In genomic region chr16:4327386-4327781, GRCh38 we compare ENCODE assay signal across 1 cellular context.
TF ChIP-seq lines count a peak whose summit lies in the region.

No MANE protein-coding gene starts in this region.

TF ChIP-seq in HepG2, 621 proteins besides CTCF, POLR2A, EP300 and RAD21:
- TF ChIP-seq MZF1 (CRISPR knock-in tag; IDR thresholded peaks at IDR 0.05; ENCODE audit: borderline replicate concordance) = no peak
- TF ChIP-seq ZNF430 (CRISPR knock-in tag; IDR thresholded peaks at IDR 0.05) = 0 out of 2 replicates have a peak, but pooled peaks have one; percentile 4
- 0 out of 2 replicates have a peak, but pooled peaks have one; percentile 21 for TF ChIP-seq MAX (IDR thresholded peaks at IDR 0.05)
- TF ChIP-seq ZNF782 (CRISPR knock-in tag; IDR thresholded peaks at IDR 0.05; ENCODE audit: borderline replicate concordance) = no peak
- peak; percentile 90 for TF ChIP-seq PATZ1 (CRISPR knock-in tag; IDR thresholded peaks at IDR 0.05)
- peak; percentile 44 for TF ChIP-seq SRSF1 (optimal IDR thresholded peaks at IDR 0.05; ENCODE audit: low read depth, low read length)
- TF ChIP-seq SOX5 (CRISPR knock-in tag; IDR thresholded peaks at IDR 0.05; ENCODE audit: borderline replicate concordance) = peak; percentile 28; the same call in 1 of the 2 replicates
- no peak for TF ChIP-seq ATF4 (CRISPR knock-in tag; IDR thresholded peaks at IDR 0.05)
- TF ChIP-seq SOX13 (IDR thresholded peaks at IDR 0.05) = no peak
- peak in 1 of 2 experiments; percentile 54; a peak in 2 of 4 replicates for TF ChIP-seq SOX13 (CRISPR knock-in tag; conservative IDR thresholded peaks at IDR 0.05 in 1 of 2, IDR thresholded peaks at IDR 0.05 in 1 of 2)
- TF ChIP-seq TFAP4 (IDR thresholded peaks at IDR 0.05; ENCODE audit: borderline replicate concordance, low read depth) = peak; percentile 47; the same call in 1 of the 2 replicates
- TF ChIP-seq ZNF30 (CRISPR knock-in tag; IDR thresholded peaks at IDR 0.05) = no peak
